ENCODE assay signal across 16 cellular contexts in genomic region chr22:48874956-48875355, GRCh38.
DNase-seq lines count a peak whose midpoint lies in the region; ATAC-seq and TF ChIP-seq lines count a peak whose summit lies in the region.
"Had no signal": no experiment of that assay in that cellular context is flagged by ENCODE, and none has a peak within 500 bp of the region (broad histone marks: within the 10 kb centered on the region; RNA-seq: fewer than 3 reads in every experiment).

No MANE protein-coding gene starts in this region.

- no peak overlapping the region for H3K4me3 ChIP-seq in RWPE2 (ENCODE audit: severe bottlenecking)
- H3K4me3 ChIP-seq: A549, HAP-1 had no signal

- H3K27me3 ChIP-seq in RWPE2 (ENCODE audit: insufficient read depth, poor library complexity, severe bottlenecking), result no peaks in the 10 kb centered on the region

- DNase-seq in activated effector memory CD4-positive, alpha-beta T cell treated with anti-CD3 and anti-CD28 coated beads, Interleukin-2, amount 50 U/mL, for 16 hours, result peak; percentile 37
- DNase-seq in activated effector memory CD4-positive, alpha-beta T cell treated with Interleukin-2 at 50 U/mL for 16 hours, result no peak
- DNase-seq in RWPE2 (ENCODE audit: low spot score) (peak; percentile 17), chondrocyte (ENCODE audit: low spot score) (peak; percentile 66), osteocyte (ENCODE audit: extremely low spot score, unreplicated experiment) (peak; percentile 67), HuH-7 (ENCODE audit: low spot score) (no peak)
- no peak for DNase-seq in stimulated activated CD4-positive, alpha-beta T cell treated with anti-CD3 and anti-CD28 coated beads, Interleukin-12 subunit alpha, Interleukin-12 subunit beta, amount 100 ng/mL, for 4 hours
- DNase-seq: CD8-positive, alpha-beta T cell; COR-L47; DMS153; DMS79 treated with DMSO at 0.1 percent for 48 hours; EL had no signal

- ATAC-seq in RWPE2 (ENCODE audit: low read depth), result no peak
- no peak for ATAC-seq in HG02970 (IDR thresholded peaks at IDR 0.05; ENCODE audit: low FRiP score, unreplicated experiment)
- ATAC-seq: A549; CD8-positive, alpha-beta T cell had no signal

- no peak for TF ChIP-seq CTCF in RWPE2 (IDR thresholded peaks at IDR 0.05; ENCODE audit: poor library complexity, severe bottlenecking)
- no peak for TF ChIP-seq CTCF in chondrocyte (IDR thresholded peaks at IDR 0.05)
- TF ChIP-seq CTCF in osteocyte (IDR thresholded peaks at IDR 0.05), result no peak

- H3K27me3 Mint-ChIP-seq in chondrocyte (ENCODE audit: low read depth) (peaks cover 26% of the 10 kb centered on the region), osteocyte (ENCODE audit: unreplicated experiment) (peaks cover 12% of the 10 kb centered on the region)

- no peaks in the 10 kb centered on the region for H3K36me3 Mint-ChIP-seq in chondrocyte (ENCODE audit: low read depth)
- no peaks in the 10 kb centered on the region for H3K36me3 Mint-ChIP-seq in osteocyte (ENCODE audit: unreplicated experiment)
- H3K36me3 Mint-ChIP-seq: CD14-positive monocyte; CD8-positive, alpha-beta T cell had no signal

- H3K27ac Mint-ChIP-seq in chondrocyte (ENCODE audit: unreplicated experiment) (no peak overlapping the region), osteocyte (ENCODE audit: unreplicated experiment) (no peak overlapping the region)
- H3K27ac Mint-ChIP-seq: CD14-positive monocyte; CD8-positive, alpha-beta T cell had no signal

- no peak overlapping the region for H3K4me3 Mint-ChIP-seq in chondrocyte (ENCODE audit: unreplicated experiment)
- no peak overlapping the region for H3K4me3 Mint-ChIP-seq in osteocyte (ENCODE audit: unreplicated experiment)
- H3K4me3 Mint-ChIP-seq: CD14-positive monocyte; CD8-positive, alpha-beta T cell had no signal

- H3K4me1 ChIP-seq in RWPE2 (ENCODE audit: insufficient read depth, poor library complexity, severe bottlenecking), result no peaks in the 10 kb centered on the region
- H3K4me1 ChIP-seq: A549, HAP-1 had no signal

- H3K4me1 Mint-ChIP-seq in chondrocyte (ENCODE audit: low read depth) (no peaks in the 10 kb centered on the region), osteocyte (ENCODE audit: unreplicated experiment) (no peaks in the 10 kb centered on the region)
- H3K4me1 Mint-ChIP-seq: CD14-positive monocyte had no signal

- no peaks in the 10 kb centered on the region for H3K36me3 ChIP-seq in RWPE2 (ENCODE audit: low read depth)
- H3K36me3 ChIP-seq: HAP-1 had no signal

- H3K9me3 ChIP-seq in RWPE2 (ENCODE audit: severe bottlenecking), result peaks cover 2% of the 10 kb centered on the region
- H3K9me3 ChIP-seq: A549, HAP-1 had no signal

- H3K9me3 Mint-ChIP-seq in chondrocyte (ENCODE audit: low read depth), result no peaks in the 10 kb centered on the region
- H3K9me3 Mint-ChIP-seq in osteocyte (ENCODE audit: unreplicated experiment), result peaks cover 5% of the 10 kb centered on the region

- no peak overlapping the region for H3K27ac ChIP-seq in RWPE2 (ENCODE audit: poor library complexity, severe bottlenecking)
- H3K27ac ChIP-seq: A549 had no signal

Comparison
In these comparisons a context has a peak if more than half of its experiments do, and no peak if none do; other contexts are left out.
1. DNase-seq: peak in activated effector memory CD4-positive, alpha-beta T cell treated with anti-CD3 and anti-CD28 coated beads, Interleukin-2, amount 50 U/mL, for 16 hours (single experiment), RWPE2 (single experiment), chondrocyte (single experiment) and osteocyte (single experiment); none in activated effector memory CD4-positive, alpha-beta T cell treated with Interleukin-2 at 50 U/mL for 16 hours (single experiment), stimulated activated CD4-positive, alpha-beta T cell treated with anti-CD3 and anti-CD28 coated beads, Interleukin-12 subunit alpha, Interleukin-12 subunit beta, amount 100 ng/mL, for 4 hours (single experiment) and HuH-7 (single experiment).